ENCODE assay signal across 8 cellular contexts in the genomic region with DNA sequence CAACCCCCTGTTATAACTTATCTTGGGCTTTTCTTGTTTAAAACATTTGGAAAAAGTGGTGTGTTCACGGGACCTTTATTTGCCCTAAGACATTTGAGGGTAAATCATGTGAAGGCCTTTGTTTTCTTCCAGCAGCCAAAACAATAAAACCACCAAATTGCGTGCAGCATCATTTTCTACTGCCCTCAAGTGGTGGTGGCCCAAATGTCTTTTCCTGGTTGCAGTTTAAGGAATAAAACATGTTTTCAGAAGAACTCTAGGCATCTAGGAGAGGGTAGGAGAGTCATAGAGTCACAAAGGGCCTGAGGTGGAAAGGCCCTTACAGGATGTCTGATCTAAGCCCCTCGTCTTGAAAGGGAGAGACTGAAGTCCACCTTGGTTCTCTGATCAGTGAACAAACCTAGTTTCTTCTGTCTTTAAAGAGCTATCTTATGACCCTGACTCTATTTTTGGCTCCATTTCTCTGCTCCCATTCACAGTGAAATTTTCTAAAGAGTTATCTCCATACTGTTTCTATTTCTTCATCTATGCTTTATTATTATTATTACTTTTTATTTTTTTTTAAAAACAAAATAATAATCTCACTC. TPM values are rescaled to one million over a fixed set of nuclear protein-coding genes. Genes with fewer than 3 reads are reported as not detected.
DNase-seq lines count a peak whose midpoint lies in the region; ATAC-seq and TF ChIP-seq lines count a peak whose summit lies in the region.

No MANE protein-coding gene starts in this region.

- TF ChIP-seq RAD21 in Ishikawa (IDR thresholded peaks at IDR 0.05; ENCODE audit: low read depth), result peak; percentile 74

- no peak for ATAC-seq in GM18498 (IDR thresholded peaks at IDR 0.05; ENCODE audit: unreplicated experiment)

- TF ChIP-seq EP300 in Ishikawa (IDR thresholded peaks at IDR 0.05; ENCODE audit: borderline replicate concordance), result no peak

- DNase-seq in NCI-H345 (lab: John Stamatoyannopoulos, UW) (peak; percentile 5), NCI-H345 treated with DMSO at 0.1 percent for 48 hours (lab: John Stamatoyannopoulos, UW; ENCODE audit: unreplicated experiment) (no peak), T-helper 1 cell (peak in 3 of 5 donors; percentile 12 to 50 (median 13)), cerebellum (ENCODE audit: low spot score) (peak; percentile 34), left kidney (ENCODE audit: low read depth, low spot score) (peak; percentile 73), superior temporal gyrus (ENCODE audit: extremely low spot score) (peak; percentile 96)

TF ChIP-seq in Ishikawa, 13 proteins besides CTCF, POLR2A, EP300 and RAD21:
- no peak for TF ChIP-seq TEAD4 (IDR thresholded peaks at IDR 0.05)
- no peak for TF ChIP-seq FOXM1 (IDR thresholded peaks at IDR 0.05; ENCODE audit: borderline replicate concordance, low read depth)

RNA-seq across cellular contexts. Expression of gene EPS15, which starts 16.0 kb away (rescaled TPM):
- total RNA-seq in cerebellum, result 99.0 TPM
